ENCODE assay signal across 9 cellular contexts in genomic region chr12:59055204-59055839, GRCh38.
DNase-seq lines count a peak whose midpoint lies in the region; ATAC-seq and TF ChIP-seq lines count a peak whose summit lies in the region.
"Had no signal": no experiment of that assay in that cellular context is flagged by ENCODE, and none has a peak within 500 bp of the region (broad histone marks: within the 10 kb centered on the region; RNA-seq: fewer than 3 reads in every experiment).

No MANE protein-coding gene starts in this region.

- H3K27me3 ChIP-seq in aorta (ENCODE audit: control insufficient read depth in 1 of 2, insufficient read depth in 2 of 2, low read length in 1 of 2), result no peaks in the 10 kb centered on the region
- H3K27me3 ChIP-seq: SJCRH30 had no signal

- no peaks in the 10 kb centered on the region for H3K36me3 ChIP-seq in aorta (ENCODE audit: control insufficient read depth in 1 of 2, insufficient read depth in 2 of 2, low read length in 1 of 2)
- H3K36me3 ChIP-seq: SJCRH30 had no signal

- WGBS in aorta, 2 donors, result 0% methylated on average over 1 of the region's 1 CpG

- peaks cover 3% of the 10 kb centered on the region for H3K27me3 Mint-ChIP-seq in nephron progenitor cell (ENCODE audit: low read depth, poor library complexity)

- intact Hi-C loops in aorta (cut with DNase I), result no loop called here

- H3K36me3 Mint-ChIP-seq in nephron progenitor cell (ENCODE audit: low read depth), result no peaks in the 10 kb centered on the region

- peaks cover 32% of the 10 kb centered on the region for H3K4me1 Mint-ChIP-seq in nephron progenitor cell

- no peak overlapping the region for H3K4me3 Mint-ChIP-seq in nephron progenitor cell

- no peaks in the 10 kb centered on the region for H3K9me3 Mint-ChIP-seq in nephron progenitor cell

- H3K4me3 ChIP-seq in aorta (ENCODE audit: low read length in 2 of 2), result no peak overlapping the region
- H3K4me3 ChIP-seq: SJCRH30 had no signal

- no peaks in the 10 kb centered on the region for H3K9me3 ChIP-seq in aorta (ENCODE audit: control insufficient read depth, low read length)
- H3K9me3 ChIP-seq: SJCRH30 had no signal

- peak; percentile 46 for ATAC-seq in GM18873 (IDR thresholded peaks at IDR 0.05; ENCODE audit: low FRiP score, unreplicated experiment)
- ATAC-seq in HG03108 (IDR thresholded peaks at IDR 0.05; ENCODE audit: unreplicated experiment), result peak; percentile 72
- no peak for ATAC-seq in aorta (ENCODE audit: low FRiP score)

- H3K4me1 ChIP-seq in aorta (ENCODE audit: control insufficient read depth in 1 of 2, insufficient read depth in 2 of 2, low read length in 2 of 2), result no peaks in the 10 kb centered on the region

- no peak for TF ChIP-seq CTCF in nephron progenitor cell (IDR thresholded peaks at IDR 0.05)

- DNase-seq in amniotic epithelial cell (ENCODE audit: low read depth), result peak; percentile 78
- peak; percentile 69 for DNase-seq in pulmonary artery endothelial cell (ENCODE audit: low read depth, low spot score)
- DNase-seq in aorta, result no peak
- DNase-seq in nephron progenitor cell, result no peak
- DNase-seq in GOT3 (lab: John Stamatoyannopoulos, UW), result no peak
- DNase-seq: cortex of kidney had no signal

- H3K27ac ChIP-seq in aorta (ENCODE audit: low read depth in 1 of 2, low read length in 2 of 2), result no peak overlapping the region
- H3K27ac ChIP-seq: SJCRH30 had no signal

- H3K27ac Mint-ChIP-seq in nephron progenitor cell, result no peak overlapping the region

Comparison
In these comparisons a context has a peak if more than half of its experiments do, and no peak if none do; other contexts are left out.
1. DNase-seq: peak in amniotic epithelial cell (single experiment) and pulmonary artery endothelial cell (single experiment); none in aorta (0 of 2), nephron progenitor cell (single experiment) and GOT3 (single experiment).